ENCODE assay signal across 1 cellular context in the genomic region with DNA sequence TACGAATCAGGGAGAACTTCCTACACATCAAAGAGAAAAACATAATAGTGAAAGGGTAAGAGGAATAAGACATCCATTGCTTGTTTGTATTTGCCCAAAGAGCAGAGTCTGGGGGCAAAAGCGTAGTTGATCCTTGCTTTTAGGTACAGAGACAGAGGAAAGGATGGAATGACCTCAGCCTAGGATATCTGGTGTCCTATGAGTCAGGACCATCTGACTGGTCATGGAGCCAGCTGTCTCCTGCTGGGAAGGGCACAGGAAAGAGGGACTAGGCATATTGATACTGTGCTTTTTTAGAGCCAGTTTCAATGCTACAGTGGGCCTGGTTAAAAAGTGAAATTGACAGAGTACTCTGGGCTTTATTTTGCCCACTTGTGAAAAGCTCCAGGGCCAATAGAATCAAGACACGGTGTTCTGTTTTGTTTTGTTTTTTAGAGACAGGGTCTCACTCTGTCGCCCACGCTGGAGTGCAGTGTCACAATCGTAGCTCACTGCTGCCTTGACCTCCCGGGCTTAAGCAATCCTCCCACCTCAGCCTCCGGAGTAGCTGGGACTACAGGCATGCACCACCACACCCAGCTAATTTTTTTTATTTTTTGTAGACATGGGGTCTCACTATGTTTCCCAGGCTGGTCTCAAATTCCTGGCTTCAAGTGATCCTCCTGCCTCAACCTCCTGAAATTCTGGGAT.
TF ChIP-seq lines count a peak whose summit lies in the region.

No MANE protein-coding gene starts in this region.

TF ChIP-seq in K562, 482 proteins besides CTCF, POLR2A, EP300 and RAD21 (continued from another document):
- peak; percentile 18; the same call in 1 of the 2 replicates for TF ChIP-seq JUN (IDR thresholded peaks at IDR 0.05; ENCODE audit: borderline replicate concordance, low read depth, low read length)
- TF ChIP-seq JUN (CRISPR knock-in tag; IDR thresholded peaks at IDR 0.05; ENCODE audit: borderline replicate concordance), result no peak
- no peak for TF ChIP-seq POU5F1 (IDR thresholded peaks at IDR 0.05; ENCODE audit: borderline replicate concordance, low read depth, low read length, partially characterized antibody)
TF ChIP-seq in K562: peak in this region for 3.
